Comparison of ENCODE assay signal across 19 cellular contexts in genomic region chr2:33411765-33412164, GRCh38.
A peak's percentile ranks its signal among the peaks of the same experiment; 100 is the strongest.
DNase-seq lines count a peak whose midpoint lies in the region; ATAC-seq, FAIRE-seq and TF ChIP-seq lines count a peak whose summit lies in the region.
"Had no signal": no experiment of that assay in that cellular context is flagged by ENCODE, and none has a peak within 500 bp of the region (broad histone marks: within the 10 kb centered on the region; RNA-seq: fewer than 3 reads in every experiment).

No MANE protein-coding gene starts in this region.

- no peaks in the 10 kb centered on the region for H3K79me2 ChIP-seq in GM23338 (replicated peaks; ENCODE audit: insufficient read depth)
- H3K79me2 ChIP-seq in PC-3 (ENCODE audit: low read length), result no peaks in the 10 kb centered on the region
- H3K79me2 ChIP-seq in H1 (ENCODE audit: control insufficient read depth in 1 of 2, insufficient read depth in 2 of 2, low read length in 2 of 2), result no peaks in the 10 kb centered on the region

- ATAC-seq in GM23338 (no peak), PC-3 (peak; percentile 53)
- ATAC-seq: T-helper 17 cell had no signal

- H2BK15ac ChIP-seq in H1 (ENCODE audit: low read length), result no peak overlapping the region
- no peak overlapping the region for H2BK15ac ChIP-seq in neuronal stem cell (ENCODE audit: low read length)

- H2BK5ac ChIP-seq in H1 (ENCODE audit: low read depth, low read length), result no peak overlapping the region
- no peak overlapping the region for H2BK5ac ChIP-seq in neuronal stem cell (ENCODE audit: low read length)

- no peak overlapping the region for H2AK5ac ChIP-seq in H1 (ENCODE audit: low read depth, low read length)
- no peak overlapping the region for H2AK5ac ChIP-seq in neuronal stem cell (ENCODE audit: low read depth, low read length)

- intact Hi-C loops in PC-3 (cut with micrococcal nuclease) (no loop called here), colonic mucosa (cut with DNase I) (no loop called here), left ventricle myocardium inferior (cut with micrococcal nuclease) (no loop called here)

- peaks cover 13% of the 10 kb centered on the region; the same call in 2 of the 3 replicates for H3K36me3 Mint-ChIP-seq in GM23338 (ENCODE audit: low read depth)

- H3K4me1 ChIP-seq in GM23338 (ENCODE audit: insufficient read depth) (no peaks in the 10 kb centered on the region), PC-3 (ENCODE audit: insufficient read depth, low read length) (peaks cover 7% of the 10 kb centered on the region), H1 (replicated peaks in 1 of 4; ENCODE audit: control insufficient read depth in 3 of 4, insufficient read depth in 4 of 4, low read length in 3 of 4) (no peaks in the 10 kb centered on the region), neuronal stem cell (ENCODE audit: control insufficient read depth in 2 of 2, insufficient read depth in 1 of 2, low read depth in 1 of 2, low read length in 2 of 2) (no peaks in the 10 kb centered on the region), colonic mucosa (no peaks in the 10 kb centered on the region), left ventricle myocardium inferior (peaks cover 13% of the 10 kb centered on the region)

- POLR2A ChIA-PET in PC-3 (lab: Charles Lee; ENCODE audit: unreplicated experiment) (no interaction called here), H1 (lab: Charles Lee; ENCODE audit: partially characterized antibody) (no interaction called here)

- H4K8ac ChIP-seq in H1 (ENCODE audit: extremely low read depth, insufficient read depth, low read length) (no peak overlapping the region), neuronal stem cell (ENCODE audit: low read depth, low read length) (no peak overlapping the region)

- H3K23ac ChIP-seq in H1 (ENCODE audit: insufficient read length), result no peak overlapping the region
- no peak overlapping the region for H3K23ac ChIP-seq in neuronal stem cell (ENCODE audit: low read depth, low read length, poor library complexity)

- H3K18ac ChIP-seq in H1 (ENCODE audit: extremely low read depth, low read length) (no peak overlapping the region), neuronal stem cell (ENCODE audit: low read length) (no peak overlapping the region)

- no peak overlapping the region for H3K4me2 ChIP-seq in GM23338
- H3K4me2 ChIP-seq in PC-3 (ENCODE audit: low read length), result no peak overlapping the region
- no peak overlapping the region for H3K4me2 ChIP-seq in H1 (ENCODE audit: insufficient read depth in 1 of 2, low read depth in 2 of 2, low read length in 2 of 2)
- H3K4me2 ChIP-seq in neuronal stem cell (ENCODE audit: insufficient read depth, low read length, poor library complexity, severe bottlenecking), result no peak overlapping the region

- no TSS peak for BruUV-seq in PC-3 (replicated peaks; lab: Mats Ljungman, UMichigan)

- no peak overlapping the region for H3K27ac Mint-ChIP-seq in GM23338
- H3K27ac Mint-ChIP-seq: nephron, T-helper 17 cell had no signal

- H3K9me2 ChIP-seq in GM23338 (ENCODE audit: insufficient read depth), result no peaks in the 10 kb centered on the region
- no peaks in the 10 kb centered on the region for H3K9me2 ChIP-seq in PC-3 (replicated peaks; ENCODE audit: low read length)

- H3K27me3 ChIP-seq in GM23338 (ENCODE audit: insufficient read depth) (no peaks in the 10 kb centered on the region), PC-3 (ENCODE audit: low read length) (no peaks in the 10 kb centered on the region), H1 (replicated peaks in 1 of 4; ENCODE audit: control insufficient read depth in 3 of 4, extremely low read depth in 1 of 4, insufficient read depth in 3 of 4, low read length in 3 of 4) (no peaks in the 10 kb centered on the region; a peak in 1 of 7 replicates), neuronal stem cell (ENCODE audit: control insufficient read depth in 3 of 3, insufficient read depth in 3 of 3, low read depth in 1 of 3, low read length in 3 of 3) (no peaks in the 10 kb centered on the region), colonic mucosa (no peaks in the 10 kb centered on the region), left ventricle myocardium inferior (ENCODE audit: low read depth) (no peaks in the 10 kb centered on the region)
- H3K27me3 ChIP-seq: spleen, tibial nerve had no signal

- TF ChIP-seq EP300 in H1 (IDR thresholded peaks at IDR 0.05; ENCODE audit: borderline replicate concordance in 1 of 2, low read depth in 2 of 2, low read length in 2 of 2), result no peak

- H3K4me1 Mint-ChIP-seq in GM23338, result no peaks in the 10 kb centered on the region
- H3K4me1 Mint-ChIP-seq: T-helper 17 cell had no signal

- no peak overlapping the region for H3K14ac ChIP-seq in H1 (ENCODE audit: insufficient read length)
- H3K14ac ChIP-seq in neuronal stem cell (ENCODE audit: low read length), result no peak overlapping the region

- H2BK12ac ChIP-seq in H1 (ENCODE audit: low read depth, low read length), result no peak overlapping the region
- no peak overlapping the region for H2BK12ac ChIP-seq in neuronal stem cell (ENCODE audit: low read length)

- no peak for TF ChIP-seq RAD21 in H1 (IDR thresholded peaks at IDR 0.05 in 1 of 2, conservative IDR thresholded peaks at IDR 0.05 in 1 of 2; ENCODE audit: low read depth in 2 of 2, low read length in 2 of 2)

- H3K4me3 Mint-ChIP-seq in GM23338, result no peak overlapping the region
- H3K4me3 Mint-ChIP-seq: nephron, T-helper 17 cell had no signal

- no peak overlapping the region; the same call in 1 of the 2 replicates for H3K9ac ChIP-seq in PC-3 (ENCODE audit: low read length)
- H3K9ac ChIP-seq in H1 (replicated peaks in 1 of 4; ENCODE audit: extremely low read depth in 1 of 4, low read depth in 3 of 4, low read length in 3 of 4), result no peak overlapping the region
- H3K9ac ChIP-seq in neuronal stem cell (ENCODE audit: low read depth, low read length, poor library complexity), result no peak overlapping the region
- H3K9ac ChIP-seq in colonic mucosa (ENCODE audit: low read depth in 2 of 2, low read length in 2 of 2), result no peak overlapping the region

- H2BK120ac ChIP-seq in H1 (replicated peaks; ENCODE audit: low read depth, low read length) (no peak overlapping the region), neuronal stem cell (ENCODE audit: low read depth, low read length) (no peak overlapping the region)

- H3K36me3 ChIP-seq in GM23338 (ENCODE audit: insufficient read depth), result 0 out of 2 replicates have a peak, but pooled peaks cover 7% of the 10 kb centered on the region
- H3K36me3 ChIP-seq in PC-3 (ENCODE audit: low read depth, low read length), result no peaks in the 10 kb centered on the region
- H3K36me3 ChIP-seq in H1 (ENCODE audit: control insufficient read depth in 2 of 4, insufficient read depth in 4 of 4, low read length in 3 of 4), result no peaks in the 10 kb centered on the region; a peak in 1 of 8 replicates
- no peaks in the 10 kb centered on the region for H3K36me3 ChIP-seq in neuronal stem cell (replicated peaks in 1 of 2; ENCODE audit: control insufficient read depth in 2 of 2, insufficient read depth in 2 of 2, low read length in 2 of 2)
- H3K36me3 ChIP-seq in colonic mucosa, result no peaks in the 10 kb centered on the region
- H3K36me3 ChIP-seq in left ventricle myocardium inferior, result no peaks in the 10 kb centered on the region
- H3K36me3 ChIP-seq: spleen, tibial nerve had no signal

- no peak overlapping the region for H4K5ac ChIP-seq in H1 (ENCODE audit: insufficient read length, low read depth, low read length)

- 93% methylated on average over 3 of the region's 3 CpGs; no CpG with 5 or more reads in 1 of the 2 experiments for WGBS in H1 (ENCODE audit: extremely low coverage in 1 of 2, insufficient coverage in 1 of 2, insufficient read length in 1 of 2, insufficient replicate concordance in 2 of 2, low coverage in 1 of 2, low lambda C conversion rate in 2 of 2, missing lambda C conversion rate in 1 of 2), 2 experiments
- WGBS in neuronal stem cell (ENCODE audit: extremely low coverage in 2 of 2, insufficient read length in 2 of 2, insufficient replicate concordance in 1 of 2), 2 donors, result no CpG with 5 or more reads among the region's 3 CpGs

- no peak overlapping the region for H4K91ac ChIP-seq in H1 (replicated peaks; ENCODE audit: insufficient read length, low read length)
- no peak overlapping the region for H4K91ac ChIP-seq in neuronal stem cell (ENCODE audit: low read depth, low read length, poor library complexity)

- H3K4me3 ChIP-seq in GM23338 (no peak overlapping the region), PC-3 (ENCODE audit: low read length) (no peak overlapping the region), H1 (ENCODE audit: extremely low read depth in 1 of 4, insufficient read depth in 2 of 4, low read depth in 3 of 4, low read length in 4 of 4) (no peak overlapping the region), neuronal stem cell (ENCODE audit: low read length in 2 of 2) (no peak overlapping the region), colonic mucosa (no peak overlapping the region), left ventricle myocardium inferior (no peak overlapping the region)
- H3K4me3 ChIP-seq: spleen, tibial nerve had no signal

- H4K20me1 ChIP-seq in GM23338 (replicated peaks; ENCODE audit: insufficient read depth) (no peaks in the 10 kb centered on the region), PC-3 (ENCODE audit: low read length) (no peaks in the 10 kb centered on the region), H1 (replicated peaks in 1 of 2; ENCODE audit: control insufficient read depth in 1 of 2, insufficient read depth in 2 of 2, low read length in 2 of 2) (no peaks in the 10 kb centered on the region)

- TF ChIP-seq CTCF in GM23338 (conservative IDR thresholded peaks at IDR 0.05; ENCODE audit: low read depth in 2 of 2) (no peak), PC-3 (conservative IDR thresholded peaks at IDR 0.05; ENCODE audit: low read depth, low read length) (no peak), H1 (IDR thresholded peaks at IDR 0.05; ENCODE audit: control extremely low read depth in 1 of 3, insufficient read depth in 1 of 3, low read depth in 1 of 3, low read length in 3 of 3) (no peak), colonic mucosa (IDR thresholded peaks at IDR 0.05) (no peak), left ventricle myocardium inferior (IDR thresholded peaks at IDR 0.05; ENCODE audit: borderline replicate concordance) (no peak)

- no peaks in the 10 kb centered on the region for H3K9me3 ChIP-seq in PC-3 (ENCODE audit: low read length)
- H3K9me3 ChIP-seq in H1 (ENCODE audit: insufficient read depth in 2 of 2, low read depth in 1 of 2, low read length in 1 of 2), result peaks cover 9 to 10% of the 10 kb centered on the region in 2 experiments; a peak in 3 of 4 replicates
- peaks cover 0 to 6% of the 10 kb centered on the region in 2 donors for H3K9me3 ChIP-seq in neuronal stem cell (replicated peaks in 1 of 2; ENCODE audit: control insufficient read depth in 2 of 2, insufficient read depth in 1 of 2, low read depth in 1 of 2, low read length in 2 of 2)
- H3K9me3 ChIP-seq in colonic mucosa, result no peaks in the 10 kb centered on the region
- H3K9me3 ChIP-seq in left ventricle myocardium inferior (replicated peaks), result peaks cover 11% of the 10 kb centered on the region

- no peak for TF ChIP-seq POLR2A in H1 (IDR thresholded peaks at IDR 0.05; ENCODE audit: control extremely low read depth in 1 of 2, low read depth in 2 of 2, low read length in 2 of 2)

- H3K23me2 ChIP-seq in H1 (ENCODE audit: low read depth, low read length), result no peaks in the 10 kb centered on the region

- peaks cover 13% of the 10 kb centered on the region for H3K9me3 Mint-ChIP-seq in GM23338

- H3K4ac ChIP-seq in H1 (replicated peaks; ENCODE audit: insufficient read length, low read depth, low read length) (peak overlapping the region; percentile 84), neuronal stem cell (ENCODE audit: low read length) (no peak overlapping the region)

- no peak overlapping the region for H3K27ac ChIP-seq in GM23338 (ENCODE audit: low read depth)
- peak overlapping the region; percentile 38 for H3K27ac ChIP-seq in PC-3 (ENCODE audit: low read length)
- H3K27ac ChIP-seq in H1 (ENCODE audit: low read depth, low read length), result no peak overlapping the region
- H3K27ac ChIP-seq in neuronal stem cell (replicated peaks; ENCODE audit: low read length), result no peak overlapping the region
- no peak overlapping the region for H3K27ac ChIP-seq in colonic mucosa
- no peak overlapping the region for H3K27ac ChIP-seq in left ventricle myocardium inferior (replicated peaks)
- H3K27ac ChIP-seq: spleen, tibial nerve had no signal

- H3F3A ChIP-seq in GM23338 (replicated peaks; ENCODE audit: low read depth) (no peaks in the 10 kb centered on the region), PC-3 (ENCODE audit: low read length, unreplicated experiment) (no peaks in the 10 kb centered on the region)

- CTCF ChIA-PET in PC-3 (lab: Charles Lee) (no interaction called here), H1 (lab: Charles Lee; ENCODE audit: partially characterized antibody) (interaction anchor here (3.1 kb wide), 1 partner anchor 10 kb away, joined by 13 read pairs; no protein-coding TSS in a partner anchor)

- H2BK20ac ChIP-seq in H1 (ENCODE audit: low read length), result no peak overlapping the region

- no peak for FAIRE-seq in H1 (lab: Jason Lieb, UNC)
- FAIRE-seq: GM12892, H54, keratinocyte had no signal

- H3K27me3 Mint-ChIP-seq in GM23338 (ENCODE audit: insufficient read depth, low read depth, poor library complexity), result peaks cover 7% of the 10 kb centered on the region

- H3K79me1 ChIP-seq in H1 (ENCODE audit: low read depth, low read length) (no peaks in the 10 kb centered on the region), neuronal stem cell (ENCODE audit: low read depth, low read length) (no peaks in the 10 kb centered on the region)

- H2AFZ ChIP-seq in GM23338, result peak overlapping the region; percentile 70
- no peak overlapping the region for H2AFZ ChIP-seq in PC-3 (ENCODE audit: low read length)
- H2AFZ ChIP-seq in H1 (ENCODE audit: low read length), result no peak overlapping the region
- no peak overlapping the region for H2AFZ ChIP-seq in neuronal stem cell (ENCODE audit: low read length)

- no peak overlapping the region for H3K56ac ChIP-seq in H1 (replicated peaks; ENCODE audit: insufficient read length, low read depth, low read length)

- DNase-seq in GM23338 (ENCODE audit: low spot score), result no peak
- peak; percentile 30 for DNase-seq in PC-3
- DNase-seq in H1 (ENCODE audit: low read depth in 1 of 2, low spot score in 2 of 2), result no peak
- DNase-seq in renal cortical epithelial cell (ENCODE audit: low read depth), result peak; percentile 97
- no peak for DNase-seq in neuronal stem cell (ENCODE audit: low spot score)
- no peak for DNase-seq in stimulated activated CD4-positive, alpha-beta T cell treated with anti-CD3 and anti-CD28 coated beads, Interleukin-4, amount 100 ng/mL, for 4 hours
- DNase-seq in colonic mucosa, result no peak
- DNase-seq in left ventricle myocardium inferior, result no peak
- DNase-seq: activated CD4-positive, alpha-beta T cell treated with anti-CD3 and anti-CD28 coated beads, Interleukin-2, amount 50 U/mL, for 1 hour; activated effector memory CD4-positive, alpha-beta T cell treated with anti-CD3 and anti-CD28 coated beads, Interleukin-2, amount 50 U/mL, for 16 hours; COR-L47; NCI-H1436; spleen; T-helper 17 cell had no signal

Comparison
In these comparisons a context has a peak if more than half of its experiments do, and no peak if none do; other contexts are left out.
1. DNase-seq: peak in PC-3 (single experiment) and renal cortical epithelial cell (single experiment); none in GM23338 (single experiment), H1 (0 of 2), neuronal stem cell (single experiment), stimulated activated CD4-positive, alpha-beta T cell treated with anti-CD3 and anti-CD28 coated beads, Interleukin-4, amount 100 ng/mL, for 4 hours (0 of 2), colonic mucosa (single experiment) and left ventricle myocardium inferior (single experiment).